ENCODE assay signal across 8 cellular contexts in the genomic region with DNA sequence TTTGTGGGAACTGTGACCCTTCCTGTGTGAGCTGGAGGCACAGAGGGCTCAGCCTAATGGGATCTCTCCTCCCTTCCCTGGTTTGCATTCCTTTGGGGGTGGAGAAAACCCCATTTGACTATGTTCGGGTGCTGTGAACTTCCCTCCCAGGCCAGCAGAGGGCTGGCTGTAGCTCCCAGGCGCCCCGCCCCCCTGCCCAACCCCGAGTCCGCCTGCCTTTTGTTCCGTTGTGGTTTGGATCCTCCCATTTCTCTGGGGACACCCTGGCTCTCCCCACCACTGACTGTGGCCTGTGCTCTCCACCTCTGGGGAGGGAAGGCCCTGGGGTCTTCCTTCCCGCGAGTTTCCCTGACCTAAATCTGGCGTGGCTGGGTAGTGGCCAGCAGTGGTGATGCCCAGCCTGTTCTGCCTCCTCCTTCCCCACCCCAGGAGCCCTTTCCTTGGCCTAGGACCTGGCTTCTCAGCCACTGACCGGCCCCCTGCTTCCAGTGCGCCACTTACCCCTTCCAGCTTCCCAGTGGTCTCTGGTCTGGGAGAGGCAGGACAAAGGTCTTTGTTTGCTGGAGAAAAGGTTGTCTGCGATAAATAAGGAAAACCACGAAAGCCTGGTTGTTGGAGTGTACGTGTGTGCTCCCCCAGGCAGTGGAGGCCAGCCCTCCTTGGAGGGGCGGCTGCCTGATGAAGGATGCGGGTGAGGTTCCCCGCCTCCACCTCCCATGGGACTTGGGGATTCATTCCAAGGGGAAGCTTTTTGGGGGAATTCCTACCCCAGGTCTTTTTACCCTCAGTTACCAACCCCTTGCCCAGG. TPM values are rescaled to one million over a fixed set of nuclear protein-coding genes. Genes with fewer than 3 reads are reported as not detected.
DNase-seq lines count a peak whose midpoint lies in the region; ATAC-seq and TF ChIP-seq lines count a peak whose summit lies in the region.

No MANE protein-coding gene starts in this region.

- TF ChIP-seq CTCF in WTC11 (IDR thresholded peaks at IDR 0.05), result peak; percentile 82

- H3K4me3 Mint-ChIP-seq in WTC11, result peak overlapping the region; percentile 48

- no peaks in the 10 kb centered on the region for H3K9me3 Mint-ChIP-seq in WTC11

- peak overlapping the region; percentile 4 for H3K27ac ChIP-seq in layer of hippocampus (ENCODE audit: low read depth, low read length)

- ATAC-seq in WTC11 (peak; percentile 46), HG03571 (IDR thresholded peaks at IDR 0.05; ENCODE audit: unreplicated experiment) (no peak)

- H3K27ac Mint-ChIP-seq in WTC11, result peak overlapping the region; percentile 82

- CTCF ChIA-PET in WTC11 (lab: Charles Lee), result interaction anchor here (0.5 to 3.4 kb wide), 55 partner anchors 9 to 569 kb away, joined by 3 to 56 read pairs (median 3); partner anchors contain the start of gene GTPBP2

- H3K36me3 Mint-ChIP-seq in WTC11, result peaks cover 30% of the 10 kb centered on the region

- peak; percentile 32 to 54 (median 48) for DNase-seq in NCI-H1417 (lab: John Stamatoyannopoulos, UW)
- no peak for DNase-seq in NCI-H1417 treated with DMSO at 0.1 percent for 48 hours (lab: John Stamatoyannopoulos, UW)
- DNase-seq in M059J (ENCODE audit: low read depth), result peak; percentile 63
- DNase-seq in WTC11 (ENCODE audit: low spot score), result peak; percentile 85
- peak; percentile 73 for DNase-seq in cerebellar cortex (ENCODE audit: low spot score)
- DNase-seq in stimulated activated CD4-positive, alpha-beta T cell treated with anti-CD3 and anti-CD28 coated beads, Interleukin-4, amount 100 ng/mL, for 24 hours, result peak; percentile 64

- peaks cover 2% of the 10 kb centered on the region; the same call in 1 of the 2 replicates for H3K27me3 Mint-ChIP-seq in WTC11 (ENCODE audit: low read depth)

- POLR2A ChIA-PET in WTC11 (lab: Charles Lee), result interaction anchor here (0.6 to 1.4 kb wide), 3 partner anchors 11 to 107 kb away, joined by 3 to 7 read pairs (median 3); no protein-coding TSS in a partner anchor

- peaks cover 33% of the 10 kb centered on the region for H3K4me1 Mint-ChIP-seq in WTC11

- no peaks in the 10 kb centered on the region for H3K27me3 ChIP-seq in layer of hippocampus (ENCODE audit: control insufficient read depth, insufficient read depth, low read length)

TF ChIP-seq in WTC11, 78 proteins besides CTCF, POLR2A, EP300 and RAD21:
- TF ChIP-seq TEAD1 (CRISPR knock-in tag; IDR thresholded peaks at IDR 0.05) (peak; percentile 62; the same call in 1 of the 2 replicates), GABPB1 (CRISPR knock-in tag; IDR thresholded peaks at IDR 0.05) (0 out of 2 replicates have a peak, but pooled peaks have one; percentile 21), ZNF317 (CRISPR knock-in tag; IDR thresholded peaks at IDR 0.05; ENCODE audit: borderline replicate concordance, low read depth) (no peak), SP1 (CRISPR knock-in tag; conservative IDR thresholded peaks at IDR 0.05) (peak; percentile 50; the same call in 1 of the 2 replicates)
TF ChIP-seq in WTC11: peak in this region for 3.

RNA-seq across cellular contexts. Expression of gene VEGFA, which starts 5.0 kb away (rescaled TPM):
- 41.2 and 65.8 TPM in 2 replicates for total RNA-seq in M059J (2014; rRNA removed; shearing (Covaris generic))
- 41.9 to 44.4 TPM (median 43.8 TPM) in 3 replicates for total RNA-seq in WTC11 (2021)
